In genomic region chrX:119606508-119607389, GRCh38 we compare ENCODE assay signal across 8 cellular contexts. TPM values are rescaled to one million over a fixed set of nuclear protein-coding genes. Genes with fewer than 3 reads are reported as not detected.
A peak's percentile ranks its signal among the peaks of the same experiment; 100 is the strongest.
DNase-seq lines count a peak whose midpoint lies in the region; ATAC-seq and TF ChIP-seq lines count a peak whose summit lies in the region.

No MANE protein-coding gene starts in this region.

- H3K9me3 ChIP-seq in ES-I3 (ENCODE audit: control insufficient read depth, insufficient read depth, low read length) (no peaks in the 10 kb centered on the region), Loucy (ENCODE audit: insufficient read depth, low read depth, low read length) (no peaks in the 10 kb centered on the region), mesenchymal stem cell (ENCODE audit: control insufficient read depth, low read length) (no peaks in the 10 kb centered on the region), aorta (ENCODE audit: control insufficient read depth, low read length) (no peaks in the 10 kb centered on the region)

- H2AFZ ChIP-seq in Loucy (ENCODE audit: low read length) (peak overlapping the region; percentile 90), mesenchymal stem cell (ENCODE audit: low read depth, low read length) (no peak overlapping the region)

- DNase-seq in cardiac fibroblast (ENCODE audit: low read depth in 2 of 2) = peak in 1 of 2 donors; percentile 95
- no peak for DNase-seq in mesenchymal stem cell
- no peak for DNase-seq in aorta
- DNase-seq in NCI-H1930 (lab: John Stamatoyannopoulos, UW) = no peak
- no peak for DNase-seq in stimulated activated CD4-positive, alpha-beta T cell treated with anti-CD3 and anti-CD28 coated beads, Interleukin-15, amount 100 ng/mL, for 24 hours

- H3K9me2 ChIP-seq in Loucy (replicated peaks; ENCODE audit: low read depth, low read length) = no peaks in the 10 kb centered on the region

- H3K79me2 ChIP-seq in Loucy (ENCODE audit: insufficient read depth, low read length) = peaks cover 43% of the 10 kb centered on the region

- H3K18ac ChIP-seq in mesenchymal stem cell (ENCODE audit: low read depth in 1 of 2, low read length in 2 of 2) = peak overlapping the region in 1 of 2 experiments; percentile 48

- ATAC-seq in GM21515 (IDR thresholded peaks at IDR 0.05; ENCODE audit: unreplicated experiment) (peak; percentile 77), aorta (ENCODE audit: low FRiP score) (no peak)

- no peak overlapping the region for H2BK12ac ChIP-seq in mesenchymal stem cell (ENCODE audit: low read length in 2 of 2)

- peak overlapping the region in 1 of 2 experiments; percentile 75 for H3K4ac ChIP-seq in mesenchymal stem cell (ENCODE audit: low read depth in 1 of 2, low read length in 2 of 2)

- H4K91ac ChIP-seq in mesenchymal stem cell (ENCODE audit: low read length) = no peak overlapping the region

- peaks cover 25% of the 10 kb centered on the region for H4K20me1 ChIP-seq in Loucy (ENCODE audit: insufficient read depth, low read length, poor library complexity, severe bottlenecking)

- intact Hi-C loops in aorta (cut with DNase I) = no loop called here

- H3K4me2 ChIP-seq in Loucy (ENCODE audit: low read depth, low read length, poor library complexity, severe bottlenecking) (peak overlapping the region; percentile 85), mesenchymal stem cell (ENCODE audit: low read length, poor library complexity, severe bottlenecking) (peak overlapping the region; percentile 52)

- H3K9ac ChIP-seq in ES-I3 (ENCODE audit: low read depth, low read length) = peak overlapping the region; percentile 59
- H3K9ac ChIP-seq in Loucy (ENCODE audit: low read depth, low read length, poor library complexity, severe bottlenecking) = peak overlapping the region; percentile 84
- H3K9ac ChIP-seq in mesenchymal stem cell (ENCODE audit: low read length) = peak overlapping the region; percentile 94

- H3K36me3 ChIP-seq in ES-I3 (ENCODE audit: insufficient read depth, low read length) (no peaks in the 10 kb centered on the region), Loucy (ENCODE audit: insufficient read depth, low read length) (no peaks in the 10 kb centered on the region), mesenchymal stem cell (ENCODE audit: control insufficient read depth in 1 of 2, insufficient read depth in 2 of 2, low read depth in 1 of 2, low read length in 2 of 2) (no peaks in the 10 kb centered on the region), aorta (ENCODE audit: control insufficient read depth in 1 of 2, insufficient read depth in 2 of 2, low read length in 1 of 2) (no peaks in the 10 kb centered on the region)

- no peak overlapping the region for H2BK120ac ChIP-seq in mesenchymal stem cell (ENCODE audit: low read depth, low read length)

- no peak overlapping the region for H2BK5ac ChIP-seq in mesenchymal stem cell (ENCODE audit: low read depth, low read length, poor library complexity, severe bottlenecking)

- no peak for TF ChIP-seq CTCF in Loucy (conservative IDR thresholded peaks at IDR 0.05; ENCODE audit: low read length)
- no peak for TF ChIP-seq CTCF in cardiac fibroblast (IDR thresholded peaks at IDR 0.05; ENCODE audit: low read depth, low read length)

- H3K23ac ChIP-seq in mesenchymal stem cell (ENCODE audit: low read length in 2 of 2) = no peak overlapping the region

- H3K4me1 ChIP-seq in ES-I3 (ENCODE audit: insufficient read depth, low read length) (0 out of 2 replicates have a peak, but pooled peaks cover 5% of the 10 kb centered on the region), Loucy (ENCODE audit: insufficient read depth, low read length, poor library complexity, severe bottlenecking) (peaks cover 15% of the 10 kb centered on the region), mesenchymal stem cell (ENCODE audit: control insufficient read depth, insufficient read depth, low read depth, low read length) (no peaks in the 10 kb centered on the region), aorta (ENCODE audit: control insufficient read depth in 1 of 2, insufficient read depth in 2 of 2, low read length in 2 of 2) (no peaks in the 10 kb centered on the region)

- H3K27ac ChIP-seq in mesenchymal stem cell (ENCODE audit: low read length, poor library complexity, severe bottlenecking) = no peak overlapping the region
- H3K27ac ChIP-seq in aorta (ENCODE audit: low read depth in 1 of 2, low read length in 2 of 2) = peak overlapping the region; percentile 63 to 73

- no peak overlapping the region for H2BK15ac ChIP-seq in mesenchymal stem cell (ENCODE audit: low read depth, poor library complexity, severe bottlenecking)

- peak overlapping the region; percentile 72 for H4K8ac ChIP-seq in mesenchymal stem cell (ENCODE audit: low read length)

- H3K27me3 ChIP-seq in Loucy (ENCODE audit: insufficient read depth, low read length, poor library complexity, severe bottlenecking) (no peaks in the 10 kb centered on the region), mesenchymal stem cell (ENCODE audit: control insufficient read depth in 1 of 2, insufficient read depth in 1 of 2, low read length in 2 of 2) (peaks cover 0 to 12% of the 10 kb centered on the region in 2 experiments), aorta (ENCODE audit: control insufficient read depth in 1 of 2, insufficient read depth in 2 of 2, low read length in 1 of 2) (no peaks in the 10 kb centered on the region)

- no peaks in the 10 kb centered on the region for H3K79me1 ChIP-seq in mesenchymal stem cell (replicated peaks; ENCODE audit: low read length, poor library complexity, severe bottlenecking)

- H3K4me3 ChIP-seq in Loucy (ENCODE audit: low read length, poor library complexity, severe bottlenecking) (peak overlapping the region; percentile 90), cardiac fibroblast (replicated peaks in 1 of 2; ENCODE audit: low read depth in 2 of 2, low read length in 2 of 2) (peak overlapping the region; percentile 87), mesenchymal stem cell (ENCODE audit: insufficient read depth in 1 of 2, low read depth in 1 of 2, low read length in 2 of 2) (peak overlapping the region in 1 of 2 experiments; percentile 89), aorta (ENCODE audit: low read length in 2 of 2) (peak overlapping the region; percentile 6 to 43)

- H3K14ac ChIP-seq in mesenchymal stem cell (ENCODE audit: low read length in 2 of 2) = no peak overlapping the region

- 66% methylated on average over 17 of the region's 29 CpGs for WGBS in mesenchymal stem cell
- 5 to 31% methylated on average over 29 of the region's 29 CpGs for WGBS in aorta, 2 donors

- H3F3A ChIP-seq in Loucy (ENCODE audit: low read depth) = no peaks in the 10 kb centered on the region

- H2AK5ac ChIP-seq in mesenchymal stem cell (ENCODE audit: low read length, severe bottlenecking) = no peak overlapping the region

RNA-seq across cellular contexts. Expression of gene NKRF, which starts 0.5 kb away (rescaled TPM):
- 5.9 TPM for polyA plus RNA-seq in mesenchymal stem cell (2013, experiment 1 of 2)
- polyA plus RNA-seq in mesenchymal stem cell (2013, experiment 2 of 2) = 6.0 TPM
- 1 to 10 TPM; 8.4 to 8.9 TPM for total RNA-seq in aorta
- polyA plus RNA-seq in aorta = 1 to 10 TPM; 1.5 to 5.3 TPM

RNA-seq across cellular contexts. Expression of gene UBE2A, which starts 32.4 kb away (rescaled TPM):
- polyA plus RNA-seq in mesenchymal stem cell (2013, experiment 1 of 2) = 75.7 TPM
- 82.8 TPM for polyA plus RNA-seq in mesenchymal stem cell (2013, experiment 2 of 2)
- 10 to 100 TPM; 45.4 to 51.1 TPM for total RNA-seq in aorta
- 10 to 100 TPM; 48.3 to 56.7 TPM for polyA plus RNA-seq in aorta

RNA-seq across cellular contexts. Expression of gene STEEP1, which starts 41.5 kb away (rescaled TPM):
- 14.8 TPM for polyA plus RNA-seq in mesenchymal stem cell (2013, experiment 1 of 2)
- 14.3 TPM for polyA plus RNA-seq in mesenchymal stem cell (2013, experiment 2 of 2)
- 10 to 100 TPM; 16.7 to 18.4 TPM for total RNA-seq in aorta
- 10 to 100 TPM; 18.1 to 25.9 TPM for polyA plus RNA-seq in aorta
